In the genomic region with DNA sequence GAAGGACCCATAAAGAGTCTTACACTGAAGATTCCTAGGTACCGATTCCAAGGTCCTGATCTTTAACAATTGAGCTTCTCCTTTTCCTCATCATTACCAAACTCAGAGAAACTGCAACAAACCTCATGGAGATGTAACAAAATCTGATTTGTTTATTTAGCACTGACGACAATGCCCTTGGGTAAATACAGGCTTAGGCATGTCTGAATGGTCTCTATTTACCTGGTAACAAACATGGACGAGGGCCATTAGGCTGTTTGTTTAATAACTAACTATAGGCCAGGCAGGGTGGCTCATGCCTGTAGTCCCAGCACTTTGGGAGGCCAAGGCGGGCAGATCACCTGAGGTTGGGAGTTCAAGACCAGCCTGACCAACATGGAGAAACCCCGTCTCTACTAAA, we compare ENCODE assay signal across 13 cellular contexts.
"Had no signal": no experiment of that assay in that cellular context is flagged by ENCODE, and none has a peak within 500 bp of the region (broad histone marks: within the 10 kb centered on the region; RNA-seq: fewer than 3 reads in every experiment).

No MANE protein-coding gene starts in this region.

- H3K27ac ChIP-seq: neural progenitor cell, ovary, suprapubic skin, upper lobe of left lung had no signal

- DNase-seq: activated CD4-positive, alpha-beta T cell treated with anti-CD3 and anti-CD28 coated beads, Interleukin-2, amount 50 U/mL, for 4 hours; activated effector memory CD4-positive, alpha-beta T cell treated with anti-CD3 and anti-CD28 coated beads, Interleukin-2, amount 50 U/mL, for 16 hours; activated T-cell treated with anti-CD3 and anti-CD28 coated beads, Interleukin-2, amount 50 U/mL, for 4 hours; endodermal cell; hypothalamus; midbrain; ovary; stimulated activated CD4-positive, alpha-beta T cell treated with anti-CD3 and anti-CD28 coated beads, Interleukin-4, amount 100 ng/mL, for 1 hour; stimulated activated CD8-positive, alpha-beta memory T cell treated with anti-CD3 and anti-CD28 coated beads, Interleukin-4, amount 100 ng/mL, for 48 hours; stimulated activated naive CD8-positive, alpha-beta T cell treated with anti-CD3 and anti-CD28 coated beads, Interleukin-15, Interleukin-2, amounts not matched to agents 100 U/mL and 50 U/mL, for 24 hours; upper lobe of left lung had no signal

- ATAC-seq: activated T-cell treated with anti-CD3 and anti-CD28 coated beads, Interleukin-2, amount 50 U/mL, for 4 hours; stimulated activated naive CD8-positive, alpha-beta T cell treated with anti-CD3 and anti-CD28 coated beads, Interleukin-15, Interleukin-2, amounts not matched to agents 100 U/mL and 50 U/mL, for 24 hours had no signal
